26 cellular contexts compared by ENCODE assay signal in the genomic region with DNA sequence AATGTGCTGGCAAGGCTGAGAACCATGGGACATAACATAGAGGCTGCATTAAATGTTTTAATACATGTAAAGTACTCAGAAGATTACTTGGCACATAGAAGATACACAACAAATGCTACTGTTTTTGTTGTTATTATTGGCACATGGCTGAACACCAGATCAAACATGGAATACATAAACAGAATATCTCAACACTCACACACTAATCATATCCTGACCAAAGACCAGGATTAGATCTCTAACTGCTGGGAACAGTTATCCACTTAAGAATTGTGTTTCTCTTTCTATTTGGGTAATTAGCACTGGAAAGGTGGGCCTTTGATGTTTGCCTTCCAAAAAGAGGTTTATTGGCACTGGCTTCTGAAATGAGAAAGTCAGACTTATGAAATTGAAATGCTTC.
"Had no signal": no experiment of that assay in that cellular context is flagged by ENCODE, and none has a peak within 500 bp of the region (broad histone marks: within the 10 kb centered on the region; RNA-seq: fewer than 3 reads in every experiment).

No MANE protein-coding gene starts in this region.

- H3K27me3 Mint-ChIP-seq: effector memory CD8-positive, alpha-beta T cell had no signal

- DNase-seq: effector memory CD8-positive, alpha-beta T cell; foreskin fibroblast; heart left ventricle; kidney; natural killer cell; occipital lobe; ovary; posterior cingulate gyrus; psoas muscle; right cardiac atrium; small intestine; stimulated activated CD4-positive, alpha-beta T cell treated with anti-CD3 and anti-CD28 coated beads, Interleukin-15, amount 100 ng/mL, for 24 hours; stimulated activated CD4-positive, alpha-beta T cell treated with anti-CD3 and anti-CD28 coated beads, Interleukin-2, amount 100 ng/mL, for 48 hours; stimulated activated naive CD4-positive, alpha-beta T cell; stimulated activated naive CD8-positive, alpha-beta T cell treated with anti-CD3 and anti-CD28 coated beads, Interleukin-15, amount 100 ng/mL, for 72 hours; transverse colon; upper lobe of right lung; uterus had no signal

- H3K27me3 ChIP-seq: gastroesophageal sphincter, heart left ventricle, hepatocyte, ovary, suprapubic skin, transverse colon, upper lobe of right lung, uterus had no signal

- H2AFZ ChIP-seq: hepatocyte had no signal

- H3K79me2 ChIP-seq: hepatocyte had no signal

- H3K4me1 Mint-ChIP-seq: memory B cell; natural killer cell; stimulated activated naive CD8-positive, alpha-beta T cell treated with anti-CD3 and anti-CD28 coated beads, Interleukin-15, amount 100 ng/mL, for 72 hours had no signal

- H3K4me3 Mint-ChIP-seq: effector memory CD8-positive, alpha-beta T cell; memory B cell; natural killer cell; stimulated activated naive CD8-positive, alpha-beta T cell treated with anti-CD3 and anti-CD28 coated beads, Interleukin-15, amount 100 ng/mL, for 72 hours had no signal

- FAIRE-seq: endometrium, kidney, small intestine had no signal

- ATAC-seq: effector memory CD8-positive, alpha-beta T cell; gastroesophageal sphincter; heart left ventricle; left lobe of liver; natural killer cell; psoas muscle; right cardiac atrium; stimulated activated naive CD8-positive, alpha-beta T cell treated with anti-CD3 and anti-CD28 coated beads, Interleukin-15, amount 100 ng/mL, for 72 hours; upper lobe of right lung had no signal

- H3K36me3 Mint-ChIP-seq: memory B cell, natural killer cell had no signal

- H3K4me3 ChIP-seq: coronary artery, gastroesophageal sphincter, heart left ventricle, hepatocyte, lung, ovary, psoas muscle, suprapubic skin, transverse colon, upper lobe of right lung, uterus had no signal

- H3K36me3 ChIP-seq: gastroesophageal sphincter, heart left ventricle, ovary, suprapubic skin, transverse colon, upper lobe of right lung, uterus had no signal

- H3K4me1 ChIP-seq: psoas muscle, transverse colon, upper lobe of right lung had no signal

- H3K27ac ChIP-seq: coronary artery, gastroesophageal sphincter, heart left ventricle, hepatocyte, ovary, psoas muscle, suprapubic skin, transverse colon, upper lobe of right lung, uterus had no signal

- H3K27ac Mint-ChIP-seq: effector memory CD8-positive, alpha-beta T cell; memory B cell; natural killer cell; stimulated activated naive CD8-positive, alpha-beta T cell treated with anti-CD3 and anti-CD28 coated beads, Interleukin-15, amount 100 ng/mL, for 72 hours had no signal

- H3K9me3 Mint-ChIP-seq: effector memory CD8-positive, alpha-beta T cell; natural killer cell; stimulated activated naive CD8-positive, alpha-beta T cell treated with anti-CD3 and anti-CD28 coated beads, Interleukin-15, amount 100 ng/mL, for 72 hours had no signal

- H3K9me3 ChIP-seq: gastroesophageal sphincter, heart left ventricle, ovary, psoas muscle, suprapubic skin, transverse colon, upper lobe of right lung, uterus had no signal

- H3K4me2 ChIP-seq: hepatocyte had no signal
